ENCODE assay signal across 8 cellular contexts in genomic region chr7:100612730-100613446, GRCh38. TPM values are rescaled to one million over a fixed set of nuclear protein-coding genes. Genes with fewer than 3 reads are reported as not detected.
A peak's percentile ranks its signal among the peaks of the same experiment; 100 is the strongest.
DNase-seq lines count a peak whose midpoint lies in the region; TF ChIP-seq lines count a peak whose summit lies in the region.

No MANE protein-coding gene starts in this region.

- peak overlapping the region; percentile 78 for H3K4me2 ChIP-seq in skeletal muscle satellite cell (ENCODE audit: low read length)

- H3K9me3 ChIP-seq in right atrium auricular region (no peaks in the 10 kb centered on the region), skeletal muscle satellite cell (replicated peaks; ENCODE audit: low read length) (no peaks in the 10 kb centered on the region)

- H3K27me3 Mint-ChIP-seq in Calu3 (ENCODE audit: unreplicated experiment), result no peaks in the 10 kb centered on the region
- H3K27me3 Mint-ChIP-seq in HFFc6 (ENCODE audit: insufficient read depth), result peaks cover 1% of the 10 kb centered on the region
- H3K27me3 Mint-ChIP-seq in activated T-cell treated with anti-CD3 and anti-CD28 coated beads, Interleukin-2, amount 50 U/mL, for 24 hours, result no peaks in the 10 kb centered on the region

- H3K36me3 Mint-ChIP-seq in Calu3 (ENCODE audit: insufficient read depth, unreplicated experiment), result peaks cover 24% of the 10 kb centered on the region
- H3K36me3 Mint-ChIP-seq in HFFc6 (ENCODE audit: low read depth), result peaks cover 5% of the 10 kb centered on the region
- H3K36me3 Mint-ChIP-seq in activated T-cell treated with anti-CD3 and anti-CD28 coated beads, Interleukin-2, amount 50 U/mL, for 24 hours (ENCODE audit: low read depth), result peaks cover 2% of the 10 kb centered on the region

- H3K9ac ChIP-seq in skeletal muscle satellite cell (ENCODE audit: low read depth, low read length), result peak overlapping the region; percentile 73

- H3K27ac ChIP-seq in right atrium auricular region, result peak overlapping the region; percentile 89 to 95

- TSS peak; percentile 63 for BruUV-seq in Calu3 (replicated peaks; lab: Mats Ljungman, UMichigan)

- H3K4me1 Mint-ChIP-seq in Calu3 (ENCODE audit: low read depth, unreplicated experiment), result no peaks in the 10 kb centered on the region
- peaks cover 16% of the 10 kb centered on the region for H3K4me1 Mint-ChIP-seq in HFFc6 (ENCODE audit: low read depth)
- peaks cover 22% of the 10 kb centered on the region for H3K4me1 Mint-ChIP-seq in activated T-cell treated with anti-CD3 and anti-CD28 coated beads, Interleukin-2, amount 50 U/mL, for 24 hours (ENCODE audit: low read depth)

- no peaks in the 10 kb centered on the region for H3K27me3 ChIP-seq in right atrium auricular region
- no peaks in the 10 kb centered on the region for H3K27me3 ChIP-seq in skeletal muscle satellite cell (ENCODE audit: control insufficient read depth, insufficient read depth, low read length)

- peak overlapping the region; percentile 97 for H3K4me3 Mint-ChIP-seq in Calu3 (ENCODE audit: low read depth, unreplicated experiment)
- H3K4me3 Mint-ChIP-seq in HFFc6, result peak overlapping the region; percentile 98
- peak overlapping the region; percentile 97 for H3K4me3 Mint-ChIP-seq in activated T-cell treated with anti-CD3 and anti-CD28 coated beads, Interleukin-2, amount 50 U/mL, for 24 hours

- no peak for DNase-seq in Calu3
- no peak for DNase-seq in HFFc6
- peak; percentile 45 for DNase-seq in activated T-cell treated with anti-CD3 and anti-CD28 coated beads, Interleukin-2, amount 50 U/mL, for 24 hours
- no peak for DNase-seq in right atrium auricular region (ENCODE audit: low spot score)
- DNase-seq in hepatic stellate cell (ENCODE audit: low spot score), result no peak
- no peak for DNase-seq in HCEC 1CT
- no peak for DNase-seq in stimulated activated CD4-positive, alpha-beta T cell treated with anti-CD3 and anti-CD28 coated beads, Interleukin-4, amount 100 ng/mL, for 24 hours

- CTCF ChIA-PET in Calu3 (lab: Charles Lee), result interaction anchor here (0.5 to 1.6 kb wide), 6 partner anchors 11 to 93 kb away, joined by 3 to 7 read pairs (median 4); partner anchors contain the start of gene POP7

- H3K27ac Mint-ChIP-seq in Calu3 (ENCODE audit: unreplicated experiment) (peak overlapping the region; percentile 97), HFFc6 (no peak overlapping the region; the same call in 1 of the 2 replicates)
- H3K27ac Mint-ChIP-seq in activated T-cell treated with anti-CD3 and anti-CD28 coated beads, Interleukin-2, amount 50 U/mL, for 24 hours, result no peak overlapping the region

- H3K9me3 Mint-ChIP-seq in Calu3 (ENCODE audit: low read depth, unreplicated experiment) (no peaks in the 10 kb centered on the region), HFFc6 (no peaks in the 10 kb centered on the region)
- H3K9me3 Mint-ChIP-seq in activated T-cell treated with anti-CD3 and anti-CD28 coated beads, Interleukin-2, amount 50 U/mL, for 24 hours, result no peaks in the 10 kb centered on the region

- TF ChIP-seq CTCF in Calu3 (IDR thresholded peaks at IDR 0.05; ENCODE audit: unreplicated experiment), result no peak
- peak; percentile 31; the same call in 1 of the 2 replicates for TF ChIP-seq CTCF in HFFc6 (IDR thresholded peaks at IDR 0.05)
- TF ChIP-seq CTCF in right atrium auricular region (IDR thresholded peaks at IDR 0.05), result no peak

- no peaks in the 10 kb centered on the region for H3K36me3 ChIP-seq in right atrium auricular region
- H3K36me3 ChIP-seq in skeletal muscle satellite cell (ENCODE audit: insufficient read depth, low read length), result no peaks in the 10 kb centered on the region

- H3K4me3 ChIP-seq in right atrium auricular region (peak overlapping the region; percentile 66 to 70), skeletal muscle satellite cell (ENCODE audit: low read length) (peak overlapping the region; percentile 75)

- peaks cover 0 to 17% of the 10 kb centered on the region in 2 donors for H3K4me1 ChIP-seq in right atrium auricular region
- H3K4me1 ChIP-seq in skeletal muscle satellite cell (ENCODE audit: control insufficient read depth, insufficient read depth, low read length), result peaks cover 10% of the 10 kb centered on the region

- intact Hi-C loops in Calu3 (cut with micrococcal nuclease; ENCODE audit: unreplicated experiment), result no loop called here

RNA-seq across cellular contexts. Expression of gene MOSPD3, which starts 0.5 kb away (rescaled TPM):
- total RNA-seq in Calu3 (2022) (11.7 and 14.6 TPM in 2 replicates), right atrium auricular region (10 to 100 TPM; 11.8 to 13.5 TPM)
- total RNA-seq in HFFc6 (2021; fragmentation: NEBNext Ultra II Directional; extraction: Animal tissue kit (Norgen Biotek cat#: 25700)), result 10 to 100 TPM; 14.6 to 19.0 (median 17.4) TPM
- total RNA-seq in skeletal muscle satellite cell (2012; rRNA removed), result 6.6 and 10.1 TPM in 2 replicates

RNA-seq across cellular contexts. Expression of gene PCOLCE, which starts 10.7 kb away (rescaled TPM):
- 4.4 and 6.1 TPM in 2 replicates for total RNA-seq in Calu3 (2022)
- total RNA-seq in HFFc6 (2021; fragmentation: NEBNext Ultra II Directional; extraction: Animal tissue kit (Norgen Biotek cat#: 25700)), result 100 to 1,000 TPM; 291 to 396 (median 388) TPM
- 10 to 100 TPM; 25.4 to 39.0 TPM for total RNA-seq in right atrium auricular region
- 124 and 181 TPM in 2 replicates for total RNA-seq in skeletal muscle satellite cell (2012; rRNA removed)

RNA-seq across cellular contexts. Expression of gene FBXO24, which starts 26.8 kb away (rescaled TPM):
- 0.29 and 0.66 TPM in 2 replicates for total RNA-seq in Calu3 (2022)
- under 1 TPM; 0.20 to 0.47 (median 0.28) TPM for total RNA-seq in HFFc6 (2021; fragmentation: NEBNext Ultra II Directional; extraction: Animal tissue kit (Norgen Biotek cat#: 25700))
- under 1 TPM in 1 of 2 donors, not detected in 1; 0.20 TPM for total RNA-seq in right atrium auricular region
- total RNA-seq in skeletal muscle satellite cell (2012; rRNA removed), result 0.44 TPM in 1 of 2 replicates, not detected in the other

RNA-seq across cellular contexts. Expression of gene LRCH4, which starts 27.0 kb away (rescaled TPM):
- total RNA-seq in Calu3 (2022), result 29.0 and 34.6 TPM in 2 replicates
- 10 to 100 TPM; 34.7 to 40.6 (median 38.5) TPM for total RNA-seq in HFFc6 (2021; fragmentation: NEBNext Ultra II Directional; extraction: Animal tissue kit (Norgen Biotek cat#: 25700))
- 10 to 100 TPM; 23.0 to 46.2 TPM for total RNA-seq in right atrium auricular region
- 13.2 and 15.1 TPM in 2 replicates for total RNA-seq in skeletal muscle satellite cell (2012; rRNA removed)

RNA-seq across cellular contexts. Expression of gene TFR2, which starts 28.5 kb away (rescaled TPM):
- total RNA-seq in Calu3 (2022), result 0.90 and 1.5 TPM in 2 replicates
- total RNA-seq in HFFc6 (2021; fragmentation: NEBNext Ultra II Directional; extraction: Animal tissue kit (Norgen Biotek cat#: 25700)), result 1 to 10 TPM in 1 of 6 experiments, under 1 TPM in 3, not detected in 2; 0.16 to 1.1 (median 0.27) TPM
- total RNA-seq in right atrium auricular region, result under 1 TPM in 1 of 2 donors, not detected in 1; 0.19 TPM
- 0.66 TPM in 1 of 2 replicates, not detected in the other for total RNA-seq in skeletal muscle satellite cell (2012; rRNA removed)

Comparison
In these comparisons a context has a peak if more than half of its experiments do, and no peak if none do; other contexts are left out.
1. RNA of gene PCOLCE, which starts 10.7 kb away (total RNA-seq): 291 to 396 TPM in HFFc6; 25.4 to 39.0 TPM in right atrium auricular region and 4.4 to 6.1 TPM in Calu3; every median in the first group is over 4 times any median in the second.
2. Peak in every context shown above with its lines, with median percentiles within 50 percentile points of each other: H3K4me3 Mint-ChIP-seq.